ENCODE assay signal across 1 cellular context in genomic region chr18:40109251-40110049, GRCh38.
TF ChIP-seq lines count a peak whose summit lies in the region.

No MANE protein-coding gene starts in this region.

TF ChIP-seq in GM12878, 131 proteins besides CTCF, POLR2A, EP300 and RAD21 (continued from another document):
- TF ChIP-seq ZNF207 (IDR thresholded peaks at IDR 0.05; ENCODE audit: borderline replicate concordance) (no peak), POLR2AphosphoS5 (IDR thresholded peaks at IDR 0.05; ENCODE audit: low read length) (no peak), CREB1 (IDR thresholded peaks at IDR 0.05; ENCODE audit: low read depth) (no peak), TAF1 (IDR thresholded peaks at IDR 0.05; ENCODE audit: borderline replicate concordance, low read depth, low read length) (no peak), ZBTB40 (IDR thresholded peaks at IDR 0.05; ENCODE audit: borderline replicate concordance) (no peak), EED (IDR thresholded peaks at IDR 0.05; ENCODE audit: low read depth) (no peak), IKZF2 (IDR thresholded peaks at IDR 0.05) (peak; percentile 9 to 34; a peak in 1 of 4 replicates), ELK1 (IDR thresholded peaks at IDR 0.05; ENCODE audit: low read depth, low read length) (no peak), PBX3 (IDR thresholded peaks at IDR 0.05; ENCODE audit: insufficient replicate concordance, low read depth, low read length) (no peak), SIN3A (IDR thresholded peaks at IDR 0.05; ENCODE audit: low read depth, low read length) (no peak), NKRF (conservative IDR thresholded peaks at IDR 0.05) (no peak), PKNOX1 (IDR thresholded peaks at IDR 0.05) (no peak), GATAD2B (conservative IDR thresholded peaks at IDR 0.05; ENCODE audit: low read depth) (no peak), USF2 (IDR thresholded peaks at IDR 0.05; ENCODE audit: borderline replicate concordance, low read depth, low read length) (no peak; the same call in 1 of the 2 replicates), HDGF (IDR thresholded peaks at IDR 0.05) (no peak), RAD51 (IDR thresholded peaks at IDR 0.05) (0 out of 2 replicates have a peak, but pooled peaks have one; percentile 51), IKZF1 (conservative IDR thresholded peaks at IDR 0.05) (0 out of 2 replicates have a peak, but pooled peaks have one; percentile 14), ZNF217 (IDR thresholded peaks at IDR 0.05) (no peak), CBX3 (IDR thresholded peaks at IDR 0.05; ENCODE audit: borderline replicate concordance, low read depth) (no peak)
